In the genomic region with DNA sequence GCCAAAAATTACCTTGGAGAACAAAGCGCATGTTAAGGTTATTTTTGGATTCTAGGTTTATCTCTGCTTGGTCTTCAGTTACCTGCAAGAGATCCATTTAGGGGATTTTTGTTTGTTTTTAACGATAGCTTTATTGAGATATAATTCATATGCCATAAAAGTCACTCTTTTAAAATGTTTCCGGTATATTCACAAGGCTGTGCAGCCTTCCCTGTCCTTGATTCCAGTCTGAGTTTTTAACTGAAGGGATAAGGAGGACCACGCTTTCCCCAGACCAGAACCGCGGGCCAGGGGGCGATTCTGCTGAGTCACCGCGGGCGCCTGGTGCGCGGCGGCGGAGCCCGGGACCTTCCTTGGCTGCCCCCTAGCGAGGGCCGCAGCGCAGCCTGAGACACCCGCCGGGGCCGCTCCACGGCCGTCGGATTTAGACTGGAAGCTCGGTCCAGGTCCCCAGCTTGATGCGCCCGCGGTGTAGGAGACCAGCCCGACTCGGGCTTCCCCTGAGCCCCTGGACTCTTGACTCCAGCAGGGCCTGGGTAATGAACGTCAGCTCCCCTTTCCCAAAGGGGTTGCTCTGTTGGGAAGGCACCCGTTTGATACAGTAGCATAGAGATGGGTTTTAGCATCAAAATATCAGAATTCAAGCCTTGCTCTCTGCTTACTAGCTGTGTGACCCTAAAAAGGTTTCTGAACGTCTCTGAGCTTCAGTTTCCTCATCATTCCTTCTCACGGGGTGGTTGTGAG, we compare ENCODE assay signal across 8 cellular contexts. TPM values are rescaled to one million over a fixed set of nuclear protein-coding genes. Genes with fewer than 3 reads are reported as not detected.
DNase-seq lines count a peak whose midpoint lies in the region; ATAC-seq and TF ChIP-seq lines count a peak whose summit lies in the region.

No MANE protein-coding gene starts in this region.

- intact Hi-C loops in lower lobe of right lung (cut with DNase I) = no loop called here

- peak; percentile 74 for TF ChIP-seq CTCF in GM12865 (IDR thresholded peaks at IDR 0.05; ENCODE audit: insufficient read depth, low read depth, low read length, missing control alignments)
- peak; percentile 85 for TF ChIP-seq CTCF in lower lobe of right lung (IDR thresholded peaks at IDR 0.05)

- no peaks in the 10 kb centered on the region for H3K9me3 Mint-ChIP-seq in activated CD8-positive, alpha-beta T cell treated with anti-CD3 and anti-CD28 coated beads, Interleukin-2, amount 10 ng/mL, durations not matched to agents 7 days and 5 days (ENCODE audit: insufficient read depth)

- H3K27ac ChIP-seq in lower lobe of right lung = no peak overlapping the region

- H3K4me3 ChIP-seq in GM12865 (ENCODE audit: low read depth, low read length) (no peak overlapping the region), lower lobe of right lung (peak overlapping the region; percentile 38)

- no peaks in the 10 kb centered on the region for H3K36me3 ChIP-seq in lower lobe of right lung

- DNase-seq in GM12865 (ENCODE audit: low read depth) (peak; percentile 56), NCI-H226 (peak; percentile 58), ecto neural progenitor cell (ENCODE audit: low spot score) (peak; percentile 88), lower lobe of right lung (peak; percentile 80), cortex of kidney (lab: John Stamatoyannopoulos, UW) (no peak)
- peak; percentile 67 for DNase-seq in activated CD8-positive, alpha-beta T cell treated with anti-CD3 and anti-CD28 coated beads, Interleukin-2, amount 10 ng/mL, durations not matched to agents 7 days and 5 days
- peak; percentile 26 to 53 (median 48) for DNase-seq in stimulated activated CD4-positive, alpha-beta T cell treated with anti-CD3 and anti-CD28 coated beads, TNF-alpha, amount 100 ng/mL, for 48 hours (ENCODE audit: low read depth in 3 of 3)

- POLR2A ChIA-PET in activated CD8-positive, alpha-beta T cell treated with anti-CD3 and anti-CD28 coated beads, Interleukin-2, amount 10 ng/mL, durations not matched to agents 7 days and 5 days (lab: Charles Lee) = no interaction called here

- no peak overlapping the region for H3K27ac Mint-ChIP-seq in activated CD8-positive, alpha-beta T cell treated with anti-CD3 and anti-CD28 coated beads, Interleukin-2, amount 10 ng/mL, durations not matched to agents 7 days and 5 days

- CTCF ChIA-PET in activated CD8-positive, alpha-beta T cell treated with anti-CD3 and anti-CD28 coated beads, Interleukin-2, amount 10 ng/mL, durations not matched to agents 7 days and 5 days (lab: Charles Lee) = interaction anchor here (0.6 to 2.4 kb wide), 20 partner anchors 9 to 309 kb away, joined by 3 to 16 read pairs (median 4); no protein-coding TSS in a partner anchor

- H3K9me3 ChIP-seq in lower lobe of right lung = no peaks in the 10 kb centered on the region

- H3K4me3 Mint-ChIP-seq in activated CD8-positive, alpha-beta T cell treated with anti-CD3 and anti-CD28 coated beads, Interleukin-2, amount 10 ng/mL, durations not matched to agents 7 days and 5 days = peak overlapping the region; percentile 40

- H3K27me3 ChIP-seq in lower lobe of right lung (ENCODE audit: low read depth) = peaks cover 22% of the 10 kb centered on the region

- ATAC-seq in activated CD8-positive, alpha-beta T cell treated with anti-CD3 and anti-CD28 coated beads, Interleukin-2, amount 10 ng/mL, durations not matched to agents 7 days and 5 days = peak; percentile 98
- ATAC-seq in lower lobe of right lung (peak; percentile 94 to 96), GM19467 (IDR thresholded peaks at IDR 0.05; ENCODE audit: unreplicated experiment) (no peak)

- H3K4me1 ChIP-seq in lower lobe of right lung = peaks cover 11% of the 10 kb centered on the region

- H3K4me1 Mint-ChIP-seq in activated CD8-positive, alpha-beta T cell treated with anti-CD3 and anti-CD28 coated beads, Interleukin-2, amount 10 ng/mL, durations not matched to agents 7 days and 5 days (ENCODE audit: low read depth) = peaks cover 6% of the 10 kb centered on the region

- H3K36me3 Mint-ChIP-seq in activated CD8-positive, alpha-beta T cell treated with anti-CD3 and anti-CD28 coated beads, Interleukin-2, amount 10 ng/mL, durations not matched to agents 7 days and 5 days (ENCODE audit: low read depth) = no peaks in the 10 kb centered on the region

- H3K27me3 Mint-ChIP-seq in activated CD8-positive, alpha-beta T cell treated with anti-CD3 and anti-CD28 coated beads, Interleukin-2, amount 10 ng/mL, durations not matched to agents 7 days and 5 days (ENCODE audit: low read depth) = peaks cover 37% of the 10 kb centered on the region

RNA-seq across cellular contexts. Expression of a gene that starts 50.0 kb away (rescaled TPM):
- not detected for total RNA-seq in activated CD8-positive, alpha-beta T cell treated with anti-CD3 and anti-CD28 coated beads, Interleukin-2, amount 10 ng/mL, durations not matched to agents 7 days and 5 days
- total RNA-seq in lower lobe of right lung = not detected

RNA-seq across cellular contexts. Expression of a gene that starts 54.7 kb away (rescaled TPM):
- under 1 TPM in 1 of 2 experiments, not detected in 1; 0.11 TPM for total RNA-seq in activated CD8-positive, alpha-beta T cell treated with anti-CD3 and anti-CD28 coated beads, Interleukin-2, amount 10 ng/mL, durations not matched to agents 7 days and 5 days
- total RNA-seq in lower lobe of right lung = 5.5 TPM
